Comparison of ENCODE assay signal across 25 cellular contexts in the genomic region with DNA sequence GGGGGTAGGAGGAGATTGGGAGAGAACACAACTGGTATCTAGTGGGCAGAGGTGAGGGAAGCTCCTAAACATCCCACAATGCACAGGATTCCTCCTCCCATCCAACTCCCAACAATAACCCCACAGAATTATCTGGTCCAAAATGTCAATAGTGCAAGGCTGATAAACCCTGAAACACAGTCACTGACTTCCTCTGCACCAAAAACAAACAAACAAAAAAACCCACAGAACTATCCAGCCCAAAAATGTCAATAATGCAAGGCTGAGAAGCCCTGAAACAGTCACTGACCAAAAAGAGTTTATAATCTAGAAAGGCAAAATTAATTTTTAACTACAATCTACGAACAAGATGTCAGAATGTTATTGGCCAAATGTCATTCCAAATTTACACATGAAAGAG. TPM values are rescaled to one million over a fixed set of nuclear protein-coding genes. Genes with fewer than 3 reads are reported as not detected.
DNase-seq lines count a peak whose midpoint lies in the region; ATAC-seq, FAIRE-seq and TF ChIP-seq lines count a peak whose summit lies in the region.
"Had no signal": no experiment of that assay in that cellular context is flagged by ENCODE, and none has a peak within 500 bp of the region (broad histone marks: within the 10 kb centered on the region; RNA-seq: fewer than 3 reads in every experiment).

No MANE protein-coding gene starts in this region.

- H3K4me2 ChIP-seq in IMR-90 (ENCODE audit: low read depth, low read length) (no peak overlapping the region), astrocyte (ENCODE audit: low read length) (peak overlapping the region; percentile 24)
- H3K4me2 ChIP-seq: PC-9 had no signal

- peaks cover 19% of the 10 kb centered on the region for H3K36me3 ChIP-seq in IMR-90 (ENCODE audit: control insufficient read depth, insufficient read depth, low read length)
- H3K36me3 ChIP-seq in astrocyte (ENCODE audit: insufficient read depth, low read length), result peaks cover 17% of the 10 kb centered on the region
- peaks cover 4% of the 10 kb centered on the region for H3K36me3 ChIP-seq in H7 (replicated peaks; ENCODE audit: control insufficient read depth, insufficient read depth, low read length)
- H3K36me3 ChIP-seq: ovary had no signal

- peak overlapping the region; percentile 10; the same call in 1 of the 2 replicates for H2AK5ac ChIP-seq in IMR-90 (ENCODE audit: low read depth, low read length)

- no peak for TF ChIP-seq RAD21 in IMR-90 (IDR thresholded peaks at IDR 0.05; ENCODE audit: low read length)

- H3K4ac ChIP-seq in IMR-90 (ENCODE audit: low read depth, low read length), result no peak overlapping the region

- DNase-seq in activated T-cell treated with anti-CD3 and anti-CD28 coated beads, Interleukin-2, amount 50 U/mL, for 24 hours, result no peak
- no peak for DNase-seq in activated T-cell treated with anti-CD3 and anti-CD28 coated beads, Interleukin-2, amount 50 U/mL, for 4 hours
- DNase-seq in IMR-90, result no peak
- DNase-seq in astrocyte (ENCODE audit: low read depth), result no peak
- DNase-seq in progenitor cell of endocrine pancreas (ENCODE audit: low spot score, unreplicated experiment), result no peak
- DNase-seq in chondrocyte (ENCODE audit: low spot score), result no peak
- DNase-seq in H7, result no peak
- DNase-seq: amygdala, GDM1, heart left ventricle, Karpas-422, left colon, mesendoderm, NCI-H1092 treated with DMSO at 0.1 percent for 48 hours, NCI-H2081, NCI-H345, NCI-H82, ovary, PC-9, SHP77, sigmoid colon had no signal

- H3K36me3 Mint-ChIP-seq in activated T-cell treated with anti-CD3 and anti-CD28 coated beads, Interleukin-2, amount 50 U/mL, for 24 hours (ENCODE audit: low read depth), result peaks cover 85% of the 10 kb centered on the region
- peaks cover 52% of the 10 kb centered on the region for H3K36me3 Mint-ChIP-seq in activated T-cell treated with anti-CD3 and anti-CD28 coated beads, Interleukin-2, amount 50 U/mL, for 4 hours (ENCODE audit: insufficient read depth)
- peaks cover 2% of the 10 kb centered on the region for H3K36me3 Mint-ChIP-seq in astrocyte (ENCODE audit: low read depth, unreplicated experiment)
- H3K36me3 Mint-ChIP-seq in progenitor cell of endocrine pancreas (ENCODE audit: insufficient read depth), result peaks cover 32% of the 10 kb centered on the region
- H3K36me3 Mint-ChIP-seq in chondrocyte (ENCODE audit: low read depth), result peaks cover 20% of the 10 kb centered on the region

- TF ChIP-seq CTCF in IMR-90 (conservative IDR thresholded peaks at IDR 0.05; ENCODE audit: low read depth, low read length) (no peak), astrocyte (IDR thresholded peaks at IDR 0.05; ENCODE audit: insufficient read depth, low read depth, low read length) (no peak), progenitor cell of endocrine pancreas (IDR thresholded peaks at IDR 0.05; ENCODE audit: unreplicated experiment) (no peak), chondrocyte (IDR thresholded peaks at IDR 0.05) (no peak)

- intact Hi-C loops in IMR-90 (cut with micrococcal nuclease), result no loop called here

- peaks cover 30 to 47% of the 10 kb centered on the region in 2 experiments for H3K79me1 ChIP-seq in IMR-90 (ENCODE audit: low read depth in 1 of 2, low read length in 2 of 2)

- dilution Hi-C loops in IMR-90 (cut with HindIII; ENCODE audit: low sequenced_read_pairs, unreplicated experiment), result no loop called here

- WGBS in IMR-90 (ENCODE audit: extremely low coverage in 2 of 2, insufficient read length in 1 of 2), 2 experiments, result no CpG with 5 or more reads among the region's 1 CpG

- peak overlapping the region; percentile 30; the same call in 1 of the 2 replicates for H3K56ac ChIP-seq in IMR-90 (ENCODE audit: extremely low read depth, insufficient read depth, low read length)

- H3K9me3 Mint-ChIP-seq in activated T-cell treated with anti-CD3 and anti-CD28 coated beads, Interleukin-2, amount 50 U/mL, for 24 hours, result no peaks in the 10 kb centered on the region
- H3K9me3 Mint-ChIP-seq in activated T-cell treated with anti-CD3 and anti-CD28 coated beads, Interleukin-2, amount 50 U/mL, for 4 hours, result no peaks in the 10 kb centered on the region
- H3K9me3 Mint-ChIP-seq in astrocyte (ENCODE audit: unreplicated experiment), result no peaks in the 10 kb centered on the region
- H3K9me3 Mint-ChIP-seq in progenitor cell of endocrine pancreas (ENCODE audit: low read depth), result no peaks in the 10 kb centered on the region
- H3K9me3 Mint-ChIP-seq in chondrocyte (ENCODE audit: low read depth), result no peaks in the 10 kb centered on the region
- H3K9me3 Mint-ChIP-seq: natural killer cell treated with Interleukin-12 subunit alpha and Interleukin-12 subunit beta and Interleukin-15 and Interleukin-18, amount 100 ng/mL, for 72 hours had no signal

- peaks cover 57% of the 10 kb centered on the region for H3K4me1 Mint-ChIP-seq in activated T-cell treated with anti-CD3 and anti-CD28 coated beads, Interleukin-2, amount 50 U/mL, for 24 hours (ENCODE audit: low read depth)
- peaks cover 45% of the 10 kb centered on the region for H3K4me1 Mint-ChIP-seq in activated T-cell treated with anti-CD3 and anti-CD28 coated beads, Interleukin-2, amount 50 U/mL, for 4 hours (ENCODE audit: low read depth)
- H3K4me1 Mint-ChIP-seq in astrocyte (ENCODE audit: low read depth, unreplicated experiment) (peaks cover 14% of the 10 kb centered on the region), progenitor cell of endocrine pancreas (ENCODE audit: low read depth) (peaks cover 7% of the 10 kb centered on the region), chondrocyte (ENCODE audit: low read depth) (peaks cover 22% of the 10 kb centered on the region)

- no peaks in the 10 kb centered on the region for H3K9me3 ChIP-seq in IMR-90 (ENCODE audit: control insufficient read depth, insufficient read depth, low read length)
- H3K9me3 ChIP-seq in astrocyte (ENCODE audit: insufficient read depth, low read depth, low read length), result no peaks in the 10 kb centered on the region
- H3K9me3 ChIP-seq: HAP-1, heart left ventricle, ovary, sigmoid colon had no signal

- no peak overlapping the region for H4K91ac ChIP-seq in IMR-90 (ENCODE audit: insufficient read depth, low read depth, low read length)

- no peak overlapping the region for H3K23ac ChIP-seq in IMR-90 (ENCODE audit: low read depth, low read length)

- POLR2A ChIA-PET in IMR-90 (lab: Charles Lee; ENCODE audit: unreplicated experiment), result no interaction called here

- in situ Hi-C loops in IMR-90 (cut with MboI; ENCODE audit: low sequenced_read_pairs), result no loop called here

- H3K4me1 ChIP-seq in IMR-90 (ENCODE audit: control insufficient read depth, insufficient read depth, low read length) (peaks cover 7% of the 10 kb centered on the region; the same call in 1 of the 2 replicates), astrocyte (ENCODE audit: insufficient read depth, low read length) (peaks cover 9% of the 10 kb centered on the region)
- H3K4me1 ChIP-seq: HAP-1 had no signal

- no peaks in the 10 kb centered on the region for H3K27me3 ChIP-seq in IMR-90 (ENCODE audit: control insufficient read depth, insufficient read depth, low read length)
- no peaks in the 10 kb centered on the region for H3K27me3 ChIP-seq in astrocyte (ENCODE audit: insufficient read depth, low read length)
- H3K27me3 ChIP-seq in H7 (ENCODE audit: control insufficient read depth, insufficient read depth, low read length), result no peaks in the 10 kb centered on the region
- H3K27me3 ChIP-seq: heart left ventricle, ovary, sigmoid colon had no signal

- H2BK120ac ChIP-seq in IMR-90 (ENCODE audit: low read depth, low read length), result no peak overlapping the region

- no TSS peak for BruUV-seq in IMR-90 (replicated peaks; lab: Mats Ljungman, UMichigan)

- H4K8ac ChIP-seq in IMR-90 (ENCODE audit: low read depth in 2 of 2, low read length in 2 of 2), result no peak overlapping the region

- CTCF ChIA-PET in IMR-90 (lab: Yijun Ruan, JAX), result interaction anchor here (0.6 kb wide), 2 partner anchors 88 to 1389 kb away, joined by 3 read pairs; no protein-coding TSS in a partner anchor

- peaks cover 39% of the 10 kb centered on the region for H3K79me2 ChIP-seq in astrocyte (ENCODE audit: insufficient read depth, low read length)

- H2AK9ac ChIP-seq in IMR-90 (replicated peaks; ENCODE audit: low read depth, low read length, poor library complexity), result no peak overlapping the region

- no peak for TF ChIP-seq POLR2A in IMR-90 (IDR thresholded peaks at IDR 0.05; ENCODE audit: low read depth, low read length)

- H3K4me3 ChIP-seq in IMR-90 (ENCODE audit: insufficient read depth, low read depth, low read length), result no peak overlapping the region
- H3K4me3 ChIP-seq in astrocyte (ENCODE audit: insufficient read depth, low read depth, low read length), result no peak overlapping the region
- H3K4me3 ChIP-seq in H7 (ENCODE audit: insufficient read depth, low read depth, low read length), result no peak overlapping the region
- H3K4me3 ChIP-seq: HAP-1, heart left ventricle, ovary, PC-9, sigmoid colon had no signal

- H3K9ac ChIP-seq in IMR-90 (ENCODE audit: low read depth, low read length), result no peak overlapping the region
- no peak overlapping the region for H3K9ac ChIP-seq in astrocyte (ENCODE audit: low read length)

- no peak overlapping the region for H2BK15ac ChIP-seq in IMR-90 (ENCODE audit: low read depth, low read length)

- no peak for FAIRE-seq in astrocyte (lab: Jason Lieb, UNC)

- no peak overlapping the region for H3K4me3 Mint-ChIP-seq in activated T-cell treated with anti-CD3 and anti-CD28 coated beads, Interleukin-2, amount 50 U/mL, for 24 hours
- no peak overlapping the region for H3K4me3 Mint-ChIP-seq in activated T-cell treated with anti-CD3 and anti-CD28 coated beads, Interleukin-2, amount 50 U/mL, for 4 hours
- peak overlapping the region; percentile 17 for H3K4me3 Mint-ChIP-seq in astrocyte (ENCODE audit: unreplicated experiment)
- H3K4me3 Mint-ChIP-seq in progenitor cell of endocrine pancreas (ENCODE audit: low read depth), result no peak overlapping the region
- no peak overlapping the region for H3K4me3 Mint-ChIP-seq in chondrocyte (ENCODE audit: unreplicated experiment)
- H3K4me3 Mint-ChIP-seq: natural killer cell treated with Interleukin-12 subunit alpha and Interleukin-12 subunit beta and Interleukin-15 and Interleukin-18, amount 100 ng/mL, for 72 hours had no signal

- H3K18ac ChIP-seq in IMR-90 (ENCODE audit: low read depth, low read length), result no peak overlapping the region

- H3K9me1 ChIP-seq in IMR-90 (ENCODE audit: insufficient read depth, low read length), result no peaks in the 10 kb centered on the region; the same call in 1 of the 2 replicates

- H4K20me1 ChIP-seq in IMR-90 (ENCODE audit: insufficient read depth, low read length) (peaks cover 6% of the 10 kb centered on the region; the same call in 1 of the 2 replicates), astrocyte (ENCODE audit: insufficient read depth, low read length) (peaks cover 15% of the 10 kb centered on the region)

- H3K27ac Mint-ChIP-seq in activated T-cell treated with anti-CD3 and anti-CD28 coated beads, Interleukin-2, amount 50 U/mL, for 24 hours, result peak overlapping the region; percentile 74
- no peak overlapping the region for H3K27ac Mint-ChIP-seq in astrocyte (ENCODE audit: unreplicated experiment)
- peak overlapping the region; percentile 22 for H3K27ac Mint-ChIP-seq in progenitor cell of endocrine pancreas
- no peak overlapping the region for H3K27ac Mint-ChIP-seq in chondrocyte (ENCODE audit: unreplicated experiment)

- H3K27ac ChIP-seq in IMR-90 (ENCODE audit: insufficient read depth, low read length) (no peak overlapping the region), astrocyte (ENCODE audit: low read depth, low read length) (peak overlapping the region; percentile 15)
- H3K27ac ChIP-seq: C4-2B, ovary, PC-9, sigmoid colon had no signal

- no peak for ATAC-seq in activated T-cell treated with anti-CD3 and anti-CD28 coated beads, Interleukin-2, amount 50 U/mL, for 4 hours
- ATAC-seq in IMR-90 (ENCODE audit: low read depth) (no peak), HG03432 (IDR thresholded peaks at IDR 0.05; ENCODE audit: unreplicated experiment) (no peak)
- ATAC-seq: left colon; natural killer cell treated with Interleukin-12 subunit alpha and Interleukin-12 subunit beta and Interleukin-15 and Interleukin-18, amount 100 ng/mL, for 72 hours had no signal

- no peak overlapping the region for H2AFZ ChIP-seq in IMR-90 (replicated peaks; ENCODE audit: low read length, poor library complexity)
- no peak overlapping the region for H2AFZ ChIP-seq in astrocyte (ENCODE audit: low read depth, low read length)
- H2AFZ ChIP-seq: PC-9 had no signal

- peak overlapping the region; percentile 78; the same call in 1 of the 2 replicates for H3K14ac ChIP-seq in IMR-90 (replicated peaks; ENCODE audit: low read depth, low read length)

- H2BK20ac ChIP-seq in IMR-90 (ENCODE audit: low read depth, low read length), result no peak overlapping the region

- H3K27me3 Mint-ChIP-seq in activated T-cell treated with anti-CD3 and anti-CD28 coated beads, Interleukin-2, amount 50 U/mL, for 24 hours, result no peaks in the 10 kb centered on the region
- H3K27me3 Mint-ChIP-seq in activated T-cell treated with anti-CD3 and anti-CD28 coated beads, Interleukin-2, amount 50 U/mL, for 4 hours (ENCODE audit: low read depth), result no peaks in the 10 kb centered on the region
- H3K27me3 Mint-ChIP-seq in astrocyte (ENCODE audit: low read depth, unreplicated experiment) (no peaks in the 10 kb centered on the region), progenitor cell of endocrine pancreas (no peaks in the 10 kb centered on the region), chondrocyte (ENCODE audit: low read depth) (no peaks in the 10 kb centered on the region)
- H3K27me3 Mint-ChIP-seq: natural killer cell treated with Interleukin-12 subunit alpha and Interleukin-12 subunit beta and Interleukin-15 and Interleukin-18, amount 100 ng/mL, for 72 hours had no signal

- H2BK5ac ChIP-seq in IMR-90 (ENCODE audit: low read depth, low read length, poor library complexity, severe bottlenecking), result peak overlapping the region; percentile 27

- H4K5ac ChIP-seq in IMR-90 (ENCODE audit: low read depth, low read length), result no peak overlapping the region

RNA-seq across cellular contexts. Expression of a gene that starts 9.8 kb away (rescaled TPM):
- total RNA-seq in activated T-cell treated with anti-CD3 and anti-CD28 coated beads, Interleukin-2, amount 50 U/mL, for 4 hours, result 10 to 100 TPM; 38.9 to 41.7 (median 39.3) TPM
- total RNA-seq in IMR-90 (2012; rRNA removed) (50.5 and 83.3 TPM in 2 replicates), astrocyte (64.4 and 64.6 TPM in 2 replicates), progenitor cell of endocrine pancreas (40.4 and 40.9 TPM in 2 replicates), chondrocyte (49.6 to 71.2 TPM (median 51.2 TPM) in 3 replicates)
- polyA plus RNA-seq in IMR-90 (2012; rRNA removed), result 15.7 and 22.8 TPM in 2 replicates
- polyA plus RNA-seq in IMR-90 (2012; cell fraction: cytosol; rRNA removed), result 2.1 and 3.5 TPM in 2 replicates
- 5.7 and 71.3 TPM in 2 replicates for polyA plus RNA-seq in IMR-90 (2012; cell fraction: nucleus; rRNA removed; ENCODE audit: low replicate concordance)
- 18.6 and 26.9 TPM in 2 replicates for total RNA-seq in H7 (2014; rRNA removed; shearing (Covaris generic))

Comparison
In these comparisons a context has a peak if more than half of its experiments do, and no peak if none do; other contexts are left out.
1. H3K27ac Mint-ChIP-seq: peak in activated T-cell treated with anti-CD3 and anti-CD28 coated beads, Interleukin-2, amount 50 U/mL, for 24 hours (single experiment) and progenitor cell of endocrine pancreas (single experiment); none in astrocyte (single experiment) and chondrocyte (single experiment).